ENCODE assay signal across 18 cellular contexts in genomic region chr18:63004466-63005089, GRCh38.
"Had no signal": no experiment of that assay in that cellular context is flagged by ENCODE, and none has a peak within 500 bp of the region (broad histone marks: within the 10 kb centered on the region; RNA-seq: fewer than 3 reads in every experiment).

No MANE protein-coding gene starts in this region.

- H3K27ac ChIP-seq: adrenal gland, cardiac muscle cell, dorsolateral prefrontal cortex, epithelial cell of prostate, prostate gland, right atrium auricular region, stomach had no signal

- H3K9me3 Mint-ChIP-seq: activated naive CD4-positive, alpha-beta T cell treated with anti-CD3 and anti-CD28 coated beads, Interleukin-2, amount 50 U/mL, for 72 hours had no signal

- H3K36me3 Mint-ChIP-seq: activated naive CD4-positive, alpha-beta T cell treated with anti-CD3 and anti-CD28 coated beads, Interleukin-2, amount 50 U/mL, for 72 hours had no signal

- H3K4me3 ChIP-seq: adrenal gland, cardiac muscle cell, dorsolateral prefrontal cortex, lung, prostate gland, right atrium auricular region, stomach had no signal

- ATAC-seq: activated naive CD4-positive, alpha-beta T cell treated with anti-CD3 and anti-CD28 coated beads, Interleukin-2, amount 50 U/mL, for 72 hours; left lobe of liver had no signal

- H3K9me3 ChIP-seq: adrenal gland, prostate gland, right atrium auricular region, stomach had no signal

- H3K36me3 ChIP-seq: adrenal gland, cardiac muscle cell, prostate gland, right atrium auricular region, stomach had no signal

- H3K27me3 ChIP-seq: adrenal gland, cardiac muscle cell, dorsolateral prefrontal cortex, right atrium auricular region, stomach had no signal

- DNase-seq: activated CD4-positive, alpha-beta T cell treated with anti-CD3 and anti-CD28 coated beads, Interleukin-2, amount 50 U/mL, for 1 hour; activated CD4-positive, CD25-positive, alpha-beta regulatory T cell treated with anti-CD3 and anti-CD28 coated beads, Interleukin-2, amount 50 U/mL, for 72 hours; activated gamma-delta T cell treated with Interleukin-2 at 50 U/mL for 16 hours; dorsolateral prefrontal cortex; foreskin melanocyte; glutamatergic neuron; hypothalamus; stomach; T-helper 1 cell; T-helper 9 cell had no signal

- H3K4me1 ChIP-seq: prostate gland had no signal
